Comparison of ENCODE assay signal across 23 cellular contexts in the genomic region with DNA sequence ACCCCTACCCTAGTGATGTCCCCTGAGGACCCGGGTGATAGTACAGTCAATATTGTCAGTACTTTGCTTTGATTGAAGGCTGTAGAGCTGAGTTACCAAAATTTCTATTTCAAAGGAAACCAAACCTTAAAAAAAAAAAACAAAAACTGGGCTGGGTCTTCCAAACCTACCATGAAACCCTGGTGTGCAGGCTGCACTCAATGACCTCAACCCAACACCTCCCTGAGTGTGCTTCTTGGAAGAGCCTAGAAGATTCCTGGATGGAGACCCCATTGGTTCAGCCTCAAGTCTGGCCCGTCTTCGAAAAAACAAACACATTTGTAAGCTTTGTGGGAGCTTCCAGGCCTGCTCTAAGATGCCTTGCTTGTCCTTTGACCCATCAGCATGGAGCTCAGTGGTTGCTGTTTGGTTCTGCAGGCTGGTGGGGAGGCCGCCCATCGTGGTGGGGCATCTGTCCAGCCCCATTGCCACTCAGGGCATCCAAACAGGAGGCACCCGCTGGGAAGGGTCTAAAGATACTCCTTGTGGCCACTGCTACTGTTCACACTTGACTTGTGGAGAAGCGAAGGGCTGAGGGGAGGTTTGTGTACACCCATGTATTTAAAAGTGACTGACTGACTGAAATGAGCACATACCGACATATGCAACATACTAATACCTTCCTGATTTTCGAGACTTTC.
"Had no signal": no experiment of that assay in that cellular context is flagged by ENCODE, and none has a peak within 500 bp of the region (broad histone marks: within the 10 kb centered on the region; RNA-seq: fewer than 3 reads in every experiment).

No MANE protein-coding gene starts in this region.

- ATAC-seq: activated naive CD4-positive, alpha-beta T cell treated with anti-CD3 and anti-CD28 coated beads, Interleukin-2, amount 50 U/mL, for 72 hours; stimulated activated memory B cell treated with anti-CD40 and anti-IgM and Interleukin-4, amounts not matched to agents 10 μg/mL and 1 μg/mL and 100 μg/mL, for 72 hours; WTC11 had no signal

- H3K27me3 ChIP-seq: adrenal gland, ovary, thyroid gland had no signal

- H3K9me3 ChIP-seq: adrenal gland, lower lobe of right lung, ovary, psoas muscle, thyroid gland had no signal

- DNase-seq: activated CD4-positive, alpha-beta memory T cell treated with anti-CD3 and anti-CD28 coated beads for 36 hours; activated CD4-positive, alpha-beta T cell treated with anti-CD3 and anti-CD28 coated beads for 4 hours; activated gamma-delta T cell treated with Interleukin-2 at 50 U/mL for 16 hours; activated T-cell treated with anti-CD3 and anti-CD28 coated beads for 4 hours; adrenal gland; cerebellar nuclear complex; islet precursor cell; lower lobe of right lung; ovary; psoas muscle; right cardiac atrium; stimulated activated CD4-positive, alpha-beta T cell treated with anti-CD3 and anti-CD28 coated beads, Interleukin-4, amount 100 ng/mL, for 4 hours; T-helper 2 cell; thyroid gland had no signal

- H3K27me3 Mint-ChIP-seq: activated CD4-positive, alpha-beta memory T cell treated with anti-CD3 and anti-CD28 coated beads for 36 hours; stimulated activated memory B cell treated with anti-CD40 and anti-IgM and Interleukin-4, amounts not matched to agents 10 μg/mL and 1 μg/mL and 100 μg/mL, for 72 hours had no signal

- H3K36me3 ChIP-seq: ovary had no signal

- H3K4me3 ChIP-seq: adrenal gland, lower lobe of right lung, ovary, psoas muscle, smooth muscle cell, thyroid gland had no signal

- H3K27ac Mint-ChIP-seq: activated CD4-positive, alpha-beta memory T cell treated with anti-CD3 and anti-CD28 coated beads for 36 hours; activated T-helper 1 cell treated with anti-CD3 and anti-CD28 coated beads, Interleukin-12 subunit alpha, Interleukin-12 subunit beta, Interleukin-2, Interleukin-4 antibody, amounts not matched to agents 30 ng/mL and 10 ng/mL and 1 ng/mL, durations not matched to agents 14 hours and 24 hours and 36 hours; stimulated activated memory B cell treated with anti-CD40 and anti-IgM and Interleukin-4, amounts not matched to agents 10 μg/mL and 1 μg/mL and 100 μg/mL, for 72 hours; WTC11 had no signal

- H3K9me3 Mint-ChIP-seq: activated CD4-positive, alpha-beta memory T cell treated with anti-CD3 and anti-CD28 coated beads for 36 hours; activated T-helper 1 cell treated with anti-CD3 and anti-CD28 coated beads, Interleukin-12 subunit alpha, Interleukin-12 subunit beta, Interleukin-2, Interleukin-4 antibody, amounts not matched to agents 30 ng/mL and 10 ng/mL and 1 ng/mL, durations not matched to agents 14 hours and 24 hours and 36 hours; brain; mesothelial cell of epicardium; neural crest cell; stimulated activated memory B cell treated with anti-CD40 and anti-IgM and Interleukin-4, amounts not matched to agents 10 μg/mL and 1 μg/mL and 100 μg/mL, for 72 hours had no signal

- H3K4me3 Mint-ChIP-seq: activated CD4-positive, alpha-beta memory T cell treated with anti-CD3 and anti-CD28 coated beads for 36 hours; activated T-helper 1 cell treated with anti-CD3 and anti-CD28 coated beads, Interleukin-12 subunit alpha, Interleukin-12 subunit beta, Interleukin-2, Interleukin-4 antibody, amounts not matched to agents 30 ng/mL and 10 ng/mL and 1 ng/mL, durations not matched to agents 14 hours and 24 hours and 36 hours; brain; mesothelial cell of epicardium; neural crest cell; stimulated activated memory B cell treated with anti-CD40 and anti-IgM and Interleukin-4, amounts not matched to agents 10 μg/mL and 1 μg/mL and 100 μg/mL, for 72 hours; WTC11 had no signal

- H3K36me3 Mint-ChIP-seq: activated naive CD4-positive, alpha-beta T cell treated with anti-CD3 and anti-CD28 coated beads, Interleukin-2, amount 50 U/mL, for 72 hours had no signal

- H3K27ac ChIP-seq: adrenal gland, epithelial cell of prostate, lower lobe of right lung, ovary, psoas muscle, thyroid gland had no signal

- H3K4me1 ChIP-seq: thyroid gland had no signal
